Comparison of ENCODE assay signal across 32 cellular contexts in genomic region chr18:3932285-3932684, GRCh38.
"Had no signal": no experiment of that assay in that cellular context is flagged by ENCODE, and none has a peak within 500 bp of the region (broad histone marks: within the 10 kb centered on the region; RNA-seq: fewer than 3 reads in every experiment).

No MANE protein-coding gene starts in this region.

- H3K9me3 ChIP-seq: body of pancreas, colonic mucosa, gastrocnemius medialis, left ventricle myocardium inferior, mucosa of descending colon, ovary, prostate gland, thyroid gland, upper lobe of left lung, vagina had no signal

- H2AFZ ChIP-seq: hepatocyte had no signal

- DNase-seq: activated CD4-positive, alpha-beta memory T cell treated with anti-CD3 and anti-CD28 coated beads for 36 hours; activated CD4-positive, alpha-beta T cell treated with anti-CD3 and anti-CD28 coated beads, Interleukin-2, amount 10 ng/mL, durations not matched to agents 24 days and 14 days; activated T-cell treated with anti-CD3 and anti-CD28 coated beads, Interleukin-2, amount 50 U/mL, for 4 hours; aorta; body of pancreas; cerebellar nuclear complex; colonic mucosa; effector memory CD4-positive, alpha-beta T cell; gastrocnemius medialis; islet precursor cell; left ventricle myocardium inferior; mesendoderm; mucosa of descending colon; ovary; retina; stimulated activated CD4-positive, alpha-beta T cell treated with anti-CD3 and anti-CD28 coated beads, Interleukin-12 subunit alpha, Interleukin-12 subunit beta, amount 100 ng/mL, for 4 hours; stimulated activated CD4-positive, alpha-beta T cell treated with anti-CD3 and anti-CD28 coated beads, Interleukin-4, amount 100 ng/mL, for 1 hour; T1000; thyroid gland; upper lobe of left lung; WERI-Rb-1 had no signal

- H3K4me1 ChIP-seq: body of pancreas, colonic mucosa, gastrocnemius medialis, left ventricle myocardium inferior, prostate gland, thyroid gland, upper lobe of left lung, vagina had no signal

- H3K79me2 ChIP-seq: hepatocyte had no signal

- H3K27ac Mint-ChIP-seq: activated CD4-positive, alpha-beta memory T cell treated with anti-CD3 and anti-CD28 coated beads for 36 hours; activated CD4-positive, alpha-beta T cell treated with anti-CD3 and anti-CD28 coated beads, Interleukin-2, amount 10 ng/mL, durations not matched to agents 24 days and 14 days; activated naive CD4-positive, alpha-beta T cell treated with anti-CD3 and anti-CD28 coated beads, Interleukin-2, amount 50 U/mL, for 72 hours; activated T-helper 17 cell treated with anti-CD3 and anti-CD28 coated beads, Interleukin-2, amount 50 U/mL, for 72 hours; natural killer cell treated with Interleukin-12 subunit alpha and Interleukin-12 subunit beta and Interleukin-15 and Interleukin-18, amount 100 ng/mL, for 72 hours; stimulated activated effector memory CD8-positive, alpha-beta T cell treated with anti-CD3 and anti-CD28 coated beads, Interleukin-12 subunit alpha, Interleukin-12 subunit beta, amount 100 ng/mL, for 72 hours; stimulated activated naive CD8-positive, alpha-beta T cell treated with anti-CD3 and anti-CD28 coated beads, Interleukin-15, Interleukin-2, amounts not matched to agents 100 ng/mL and 50 ng/mL, for 24 hours; T-helper 1 cell treated with Interleukin-12 subunit alpha and Interleukin-12 subunit beta and Interleukin-4 antibody, amounts not matched to agents 30 μg/mL and 1 μg/mL, for 36 hours had no signal

- H3K27me3 Mint-ChIP-seq: activated CD4-positive, alpha-beta T cell treated with anti-CD3 and anti-CD28 coated beads, Interleukin-2, amount 10 ng/mL, durations not matched to agents 24 days and 14 days; activated T-helper 17 cell treated with anti-CD3 and anti-CD28 coated beads, Interleukin-2, amount 50 U/mL, for 72 hours; natural killer cell treated with Interleukin-12 subunit alpha and Interleukin-12 subunit beta and Interleukin-15 and Interleukin-18, amount 100 ng/mL, for 72 hours; stimulated activated naive CD8-positive, alpha-beta T cell treated with anti-CD3 and anti-CD28 coated beads, Interleukin-15, Interleukin-2, amounts not matched to agents 100 ng/mL and 50 ng/mL, for 24 hours had no signal

- H3K36me3 ChIP-seq: colonic mucosa, gastrocnemius medialis, left ventricle myocardium inferior, ovary, prostate gland, thyroid gland, upper lobe of left lung, vagina, WERI-Rb-1 had no signal

- H3K4me1 Mint-ChIP-seq: activated CD4-positive, alpha-beta T cell treated with anti-CD3 and anti-CD28 coated beads, Interleukin-2, amount 10 ng/mL, durations not matched to agents 24 days and 14 days; activated T-helper 17 cell treated with anti-CD3 and anti-CD28 coated beads, Interleukin-2, amount 50 U/mL, for 72 hours; stimulated activated effector memory CD8-positive, alpha-beta T cell treated with anti-CD3 and anti-CD28 coated beads, Interleukin-12 subunit alpha, Interleukin-12 subunit beta, amount 100 ng/mL, for 72 hours had no signal

- H3K36me3 Mint-ChIP-seq: activated CD4-positive, alpha-beta memory T cell treated with anti-CD3 and anti-CD28 coated beads for 36 hours; activated naive CD4-positive, alpha-beta T cell treated with anti-CD3 and anti-CD28 coated beads, Interleukin-2, amount 50 U/mL, for 72 hours; natural killer cell treated with Interleukin-12 subunit alpha and Interleukin-12 subunit beta and Interleukin-15 and Interleukin-18, amount 100 ng/mL, for 72 hours; stimulated activated effector memory CD8-positive, alpha-beta T cell treated with anti-CD3 and anti-CD28 coated beads, Interleukin-12 subunit alpha, Interleukin-12 subunit beta, amount 100 ng/mL, for 72 hours had no signal

- H3K4me3 Mint-ChIP-seq: activated CD4-positive, alpha-beta memory T cell treated with anti-CD3 and anti-CD28 coated beads for 36 hours; activated CD4-positive, alpha-beta T cell treated with anti-CD3 and anti-CD28 coated beads, Interleukin-2, amount 10 ng/mL, durations not matched to agents 24 days and 14 days; activated T-cell treated with anti-CD3 and anti-CD28 coated beads, Interleukin-2, amount 50 U/mL, for 4 hours; activated T-helper 17 cell treated with anti-CD3 and anti-CD28 coated beads, Interleukin-2, amount 50 U/mL, for 72 hours; natural killer cell treated with Interleukin-12 subunit alpha and Interleukin-12 subunit beta and Interleukin-15 and Interleukin-18, amount 100 ng/mL, for 72 hours; stimulated activated effector memory CD8-positive, alpha-beta T cell treated with anti-CD3 and anti-CD28 coated beads, Interleukin-12 subunit alpha, Interleukin-12 subunit beta, amount 100 ng/mL, for 72 hours; stimulated activated naive CD8-positive, alpha-beta T cell treated with anti-CD3 and anti-CD28 coated beads, Interleukin-15, Interleukin-2, amounts not matched to agents 100 ng/mL and 50 ng/mL, for 24 hours; T-helper 1 cell treated with Interleukin-12 subunit alpha and Interleukin-12 subunit beta and Interleukin-4 antibody, amounts not matched to agents 30 μg/mL and 1 μg/mL, for 36 hours had no signal

- H3K4me2 ChIP-seq: hepatocyte had no signal

- H3K27ac ChIP-seq: body of pancreas, colonic mucosa, gastrocnemius medialis, hepatocyte, left ventricle myocardium inferior, ovary, prostate gland, skin epidermis, thyroid gland, upper lobe of left lung, vagina, WERI-Rb-1 had no signal

- H3K4me3 ChIP-seq: body of pancreas, colonic mucosa, gastrocnemius medialis, hepatocyte, left ventricle myocardium inferior, lung, mucosa of descending colon, ovary, prostate gland, skin epidermis, thyroid gland, upper lobe of left lung, vagina had no signal

- H3K9me3 Mint-ChIP-seq: activated CD4-positive, alpha-beta memory T cell treated with anti-CD3 and anti-CD28 coated beads for 36 hours; activated naive CD4-positive, alpha-beta T cell treated with anti-CD3 and anti-CD28 coated beads, Interleukin-2, amount 50 U/mL, for 72 hours; activated T-cell treated with anti-CD3 and anti-CD28 coated beads, Interleukin-2, amount 50 U/mL, for 4 hours; activated T-helper 17 cell treated with anti-CD3 and anti-CD28 coated beads, Interleukin-2, amount 50 U/mL, for 72 hours; natural killer cell treated with Interleukin-12 subunit alpha and Interleukin-12 subunit beta and Interleukin-15 and Interleukin-18, amount 100 ng/mL, for 72 hours; stimulated activated effector memory CD8-positive, alpha-beta T cell treated with anti-CD3 and anti-CD28 coated beads, Interleukin-12 subunit alpha, Interleukin-12 subunit beta, amount 100 ng/mL, for 72 hours; stimulated activated naive CD8-positive, alpha-beta T cell treated with anti-CD3 and anti-CD28 coated beads, Interleukin-15, Interleukin-2, amounts not matched to agents 100 ng/mL and 50 ng/mL, for 24 hours; T-helper 1 cell treated with Interleukin-12 subunit alpha and Interleukin-12 subunit beta and Interleukin-4 antibody, amounts not matched to agents 30 μg/mL and 1 μg/mL, for 36 hours had no signal
